ENCODE assay signal across 22 cellular contexts in genomic region chr20:15196580-15197255, GRCh38.
DNase-seq lines count a peak whose midpoint lies in the region; ATAC-seq and TF ChIP-seq lines count a peak whose summit lies in the region.
"Had no signal": no experiment of that assay in that cellular context is flagged by ENCODE, and none has a peak within 500 bp of the region (broad histone marks: within the 10 kb centered on the region; RNA-seq: fewer than 3 reads in every experiment).

No MANE protein-coding gene starts in this region.

- H3K4me1 ChIP-seq in upper lobe of right lung (no peaks in the 10 kb centered on the region), hepatocyte (ENCODE audit: insufficient read depth) (no peaks in the 10 kb centered on the region)
- H3K4me1 ChIP-seq: BLaER1 treated with 17β-estradiol and CSF1 and Interleukin-3, amounts not matched to agents 10 nM and 100 nM had no signal

- no peak overlapping the region for H2AFZ ChIP-seq in hepatocyte

- intact Hi-C loops in upper lobe of right lung (cut with DNase I): no loop called here

- peak; percentile 39 for ATAC-seq in HG02981 (IDR thresholded peaks at IDR 0.05; ENCODE audit: unreplicated experiment)
- peak; percentile 86 for ATAC-seq in upper lobe of right lung
- no peak for ATAC-seq in GM21423 (IDR thresholded peaks at IDR 0.05; ENCODE audit: unreplicated experiment)
- no peak for ATAC-seq in HG03442 (IDR thresholded peaks at IDR 0.05; ENCODE audit: unreplicated experiment)
- ATAC-seq: activated CD8-positive, alpha-beta T cell treated with anti-CD3 and anti-CD28 coated beads, Interleukin-2, amount 10 ng/mL, durations not matched to agents 7 days and 5 days; esophagus mucosa; stimulated activated effector memory CD8-positive, alpha-beta T cell treated with anti-CD3 and anti-CD28 coated beads, Interleukin-12 subunit alpha, Interleukin-12 subunit beta, amount 100 ng/mL, for 72 hours; T-cell had no signal

- WGBS in hepatocyte (ENCODE audit: low lambda C conversion rate, missing lambda C conversion rate): 91% methylated on average over 2 of the region's 2 CpGs

- H3K27me3 ChIP-seq in upper lobe of right lung: no peaks in the 10 kb centered on the region
- no peaks in the 10 kb centered on the region for H3K27me3 ChIP-seq in hepatocyte
- H3K27me3 ChIP-seq: BLaER1 treated with 17β-estradiol and CSF1 and Interleukin-3, amounts not matched to agents 10 nM and 100 nM; cardiac muscle cell; dorsolateral prefrontal cortex had no signal

- H3K9me2 ChIP-seq in hepatocyte (replicated peaks; ENCODE audit: insufficient read depth): no peaks in the 10 kb centered on the region

- H3K4me3 ChIP-seq in upper lobe of right lung: peak overlapping the region; percentile 38
- H3K4me3 ChIP-seq in hepatocyte: no peak overlapping the region
- H3K4me3 ChIP-seq: BLaER1 treated with 17β-estradiol and CSF1 and Interleukin-3, amounts not matched to agents 10 nM and 100 nM; cardiac muscle cell; dorsolateral prefrontal cortex had no signal

- peak; percentile 0 to 2 for DNase-seq in NCI-H187 (lab: John Stamatoyannopoulos, UW)
- no peak for DNase-seq in NCI-H187 treated with DMSO at 0.1 percent for 48 hours (lab: John Stamatoyannopoulos, UW)
- DNase-seq in NCI-H510A treated with DMSO at 0.1 percent for 48 hours (lab: John Stamatoyannopoulos, UW): peak; percentile 76
- no peak for DNase-seq in upper lobe of right lung
- no peak for DNase-seq in hepatocyte (ENCODE audit: low spot score)
- DNase-seq: 8988T; activated CD8-positive, alpha-beta T cell treated with anti-CD3 and anti-CD28 coated beads, Interleukin-2, amount 10 ng/mL, durations not matched to agents 7 days and 5 days; DMS 273 treated with DMSO at 0.1 percent for 48 hours; dorsolateral prefrontal cortex; KG1; mesenchymal stem cell; NCI-H1436; T-cell; trophoblast cell had no signal

- no peaks in the 10 kb centered on the region for H4K20me1 ChIP-seq in hepatocyte (ENCODE audit: insufficient read depth, poor library complexity, severe bottlenecking)
- H4K20me1 ChIP-seq: BLaER1 treated with 17β-estradiol and CSF1 and Interleukin-3, amounts not matched to agents 10 nM and 100 nM had no signal

- no peak overlapping the region for H3K4me2 ChIP-seq in hepatocyte
- H3K4me2 ChIP-seq: BLaER1 treated with 17β-estradiol and CSF1 and Interleukin-3, amounts not matched to agents 10 nM and 100 nM had no signal

- peak overlapping the region; percentile 48 for H3K27ac ChIP-seq in upper lobe of right lung
- H3K27ac ChIP-seq in hepatocyte: no peak overlapping the region
- H3K27ac ChIP-seq: BLaER1 treated with 17β-estradiol and CSF1 and Interleukin-3, amounts not matched to agents 10 nM and 100 nM; cardiac muscle cell; dorsolateral prefrontal cortex; VCaP had no signal

- H3K79me2 ChIP-seq in hepatocyte: no peaks in the 10 kb centered on the region

- no peak for TF ChIP-seq CTCF in upper lobe of right lung (IDR thresholded peaks at IDR 0.05)
- no peak for TF ChIP-seq CTCF in hepatocyte (IDR thresholded peaks at IDR 0.05; ENCODE audit: poor library complexity)

- H3K9me3 ChIP-seq in upper lobe of right lung (no peaks in the 10 kb centered on the region), hepatocyte (ENCODE audit: low read depth) (no peaks in the 10 kb centered on the region)
- H3K9me3 ChIP-seq: BLaER1 treated with 17β-estradiol and CSF1 and Interleukin-3, amounts not matched to agents 10 nM and 100 nM had no signal

- no peaks in the 10 kb centered on the region for H3K36me3 ChIP-seq in upper lobe of right lung
- no peaks in the 10 kb centered on the region for H3K36me3 ChIP-seq in hepatocyte (replicated peaks; ENCODE audit: insufficient read depth, low read depth)
- H3K36me3 ChIP-seq: BLaER1 treated with 17β-estradiol and CSF1 and Interleukin-3, amounts not matched to agents 10 nM and 100 nM; cardiac muscle cell had no signal

Comparison
In these comparisons a context has a peak if more than half of its experiments do, and no peak if none do; other contexts are left out.
1. DNase-seq: peak in NCI-H187 (2 of 2) and NCI-H510A treated with DMSO at 0.1 percent for 48 hours (single experiment); none in NCI-H187 treated with DMSO at 0.1 percent for 48 hours (single experiment), upper lobe of right lung (single experiment) and hepatocyte (single experiment).
2. ATAC-seq: peak in HG02981 (single experiment) and upper lobe of right lung (single experiment); none in GM21423 (single experiment) and HG03442 (single experiment).